26 cellular contexts compared by ENCODE assay signal in genomic region chr15:58096529-58097084, GRCh38.
"Had no signal": no experiment of that assay in that cellular context is flagged by ENCODE, and none has a peak within 500 bp of the region (broad histone marks: within the 10 kb centered on the region; RNA-seq: fewer than 3 reads in every experiment).

No MANE protein-coding gene starts in this region.

- H3K9me3 ChIP-seq: suprapubic skin, testis, thoracic aorta, thyroid gland, tibial artery, transverse colon, upper lobe of right lung, uterus, vagina had no signal

- DNase-seq: stimulated activated CD4-positive, alpha-beta T cell treated with anti-CD3 and anti-CD28 coated beads, Interleukin-2, amount 100 ng/mL, for 48 hours; stimulated activated CD4-positive, alpha-beta T cell treated with anti-CD3 and anti-CD28 coated beads, Interleukin-4, amount 100 ng/mL, for 1 hour; stimulated activated CD4-positive, alpha-beta T cell treated with anti-CD3 and anti-CD28 coated beads, Interleukin-4, amount 100 ng/mL, for 24 hours; stimulated activated CD4-positive, alpha-beta T cell treated with anti-CD3 and anti-CD28 coated beads, Interleukin-4, amount 100 ng/mL, for 4 hours; stimulated activated CD8-positive, alpha-beta memory T cell treated with anti-CD3 and anti-CD28 coated beads, Interleukin-4, amount 100 ng/mL, for 48 hours; stimulated activated naive B cell treated with anti-CD40 and anti-IgM and Interleukin-4, amounts not matched to agents 10 μg/mL and 1 μg/mL and 100 μg/mL, for 72 hours; stimulated activated naive CD4-positive, alpha-beta T cell; stimulated activated naive CD4-positive, alpha-beta T cell treated with Interleukin-2 at 50 U/mL for 16 hours; stimulated activated naive CD8-positive, alpha-beta T cell treated with anti-CD3 and anti-CD28 coated beads, Interleukin-15, amount 100 ng/mL, for 72 hours; stimulated activated naive CD8-positive, alpha-beta T cell treated with anti-CD3 and anti-CD28 coated beads, Interleukin-15, Interleukin-2, amounts not matched to agents 100 U/mL and 50 U/mL, for 24 hours; stomach; substantia nigra; testis; thyroid gland; tibial artery; transverse colon; trophoblast cell; upper lobe of left lung; upper lobe of right lung; uterus had no signal

- H3K4me1 ChIP-seq: stomach, suprapubic skin, testis, thyroid gland, tibial artery, tibial nerve, transverse colon, upper lobe of left lung, upper lobe of right lung, uterus, vagina had no signal

- ATAC-seq: stimulated activated effector memory CD8-positive, alpha-beta T cell treated with anti-CD3 and anti-CD28 coated beads, Interleukin-12 subunit alpha, Interleukin-12 subunit beta, amount 100 ng/mL, for 72 hours; stimulated activated memory B cell treated with anti-CD40 and anti-IgM and Interleukin-4, amounts not matched to agents 10 μg/mL and 1 μg/mL and 100 μg/mL, for 72 hours; stimulated activated naive B cell treated with anti-CD40 and anti-IgM and Interleukin-4, amounts not matched to agents 10 μg/mL and 1 μg/mL and 100 μg/mL, for 72 hours; stimulated activated naive CD8-positive, alpha-beta T cell treated with anti-CD3 and anti-CD28 coated beads, Interleukin-15, amount 100 ng/mL, for 72 hours; stimulated activated naive CD8-positive, alpha-beta T cell treated with anti-CD3 and anti-CD28 coated beads, Interleukin-15, Interleukin-2, amounts not matched to agents 100 U/mL and 50 U/mL, for 24 hours; upper lobe of right lung had no signal

- H3K27ac ChIP-seq: stomach, suprapubic skin, testis, thoracic aorta, thyroid gland, tibial artery, tibial nerve, transverse colon, upper lobe of left lung, upper lobe of right lung, uterus, vagina had no signal

- H3K36me3 ChIP-seq: stomach, suprapubic skin, thoracic aorta, thyroid gland, tibial artery, tibial nerve, transverse colon, upper lobe of left lung, upper lobe of right lung, uterus, vagina had no signal

- H3K4me3 ChIP-seq: stomach, suprapubic skin, testis, thoracic aorta, thyroid gland, tibial artery, tibial nerve, transverse colon, upper lobe of left lung, upper lobe of right lung, uterus, vagina had no signal

- H3K27me3 ChIP-seq: stomach, suprapubic skin, testis, thyroid gland, tibial artery, tibial nerve, upper lobe of left lung, upper lobe of right lung, uterus, vagina had no signal
